16 cellular contexts compared by ENCODE assay signal in the genomic region with DNA sequence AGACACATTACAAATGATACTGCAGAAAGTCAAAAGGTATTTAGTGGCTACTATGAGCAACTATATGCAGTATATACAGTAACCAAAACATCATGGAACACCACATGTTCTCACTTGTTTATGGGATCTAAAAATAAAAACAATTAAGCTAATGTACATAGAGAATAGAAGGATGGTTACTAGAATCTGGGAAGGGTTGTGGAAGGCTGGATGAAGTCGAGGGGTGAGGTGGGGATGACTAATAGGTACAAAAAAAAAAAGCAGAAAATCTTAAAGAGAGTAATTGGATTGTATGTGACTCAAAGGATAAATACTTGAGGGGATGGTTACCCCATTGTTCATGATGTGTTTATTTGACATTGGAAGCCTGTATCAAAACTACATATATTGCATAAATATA.
A peak's percentile ranks its signal among the peaks of the same experiment; 100 is the strongest.
DNase-seq lines count a peak whose midpoint lies in the region; ATAC-seq and TF ChIP-seq lines count a peak whose summit lies in the region.
"Had no signal": no experiment of that assay in that cellular context is flagged by ENCODE, and none has a peak within 500 bp of the region (broad histone marks: within the 10 kb centered on the region; RNA-seq: fewer than 3 reads in every experiment).

No MANE protein-coding gene starts in this region.

- no peak overlapping the region for H3K4me3 ChIP-seq in RWPE2 (ENCODE audit: severe bottlenecking)
- no peak overlapping the region for H3K4me3 ChIP-seq in epithelial cell of esophagus (ENCODE audit: low read length)
- H3K4me3 ChIP-seq: BLaER1, GM12878 had no signal

- H3K27ac ChIP-seq in RWPE2 (ENCODE audit: poor library complexity, severe bottlenecking), result no peak overlapping the region
- H3K27ac ChIP-seq: BLaER1 had no signal

- in situ Hi-C loops in KBM-7 (cut with MboI; ENCODE audit: low pct_unique_long_range_greater_than_20kb, low sequenced_read_pairs), result no loop called here

- H3K36me3 ChIP-seq in RWPE2 (ENCODE audit: low read depth), result no peaks in the 10 kb centered on the region
- H3K36me3 ChIP-seq: BLaER1 had no signal

- H3K27me3 ChIP-seq in RWPE2 (ENCODE audit: insufficient read depth, poor library complexity, severe bottlenecking), result no peaks in the 10 kb centered on the region
- H3K27me3 ChIP-seq: BLaER1 had no signal

- DNase-seq in ELR (ENCODE audit: low read depth) (peak; percentile 42), HT1080 (ENCODE audit: low read depth) (peak; percentile 61), RWPE2 (ENCODE audit: low spot score) (no peak), epithelial cell of esophagus (ENCODE audit: low read depth) (peak; percentile 68), hepatic stellate cell (ENCODE audit: low spot score) (no peak), KBM-7 (no peak)
- DNase-seq: 8988T; AML-193; Caco-2; CD8-positive, alpha-beta memory T cell; DMS53; GOT3; H9 had no signal

- ATAC-seq in RWPE2 (ENCODE audit: low read depth) (peak; percentile 74), GM21737 (IDR thresholded peaks at IDR 0.05; ENCODE audit: unreplicated experiment) (no peak)
- ATAC-seq: GM12878 had no signal

- H3K9me3 ChIP-seq in RWPE2 (ENCODE audit: severe bottlenecking), result no peaks in the 10 kb centered on the region
- H3K9me3 ChIP-seq: BLaER1, Caco-2 had no signal

- TF ChIP-seq CTCF in RWPE2 (IDR thresholded peaks at IDR 0.05; ENCODE audit: poor library complexity, severe bottlenecking) (no peak), epithelial cell of esophagus (IDR thresholded peaks at IDR 0.05; ENCODE audit: insufficient read depth, low read depth, low read length, missing control alignments) (no peak)

- H3K4me1 ChIP-seq in RWPE2 (ENCODE audit: insufficient read depth, poor library complexity, severe bottlenecking), result no peaks in the 10 kb centered on the region
- H3K4me1 ChIP-seq: BLaER1, Caco-2 had no signal

Comparison
In these comparisons a context has a peak if more than half of its experiments do, and no peak if none do; other contexts are left out.
1. DNase-seq: peak in ELR (single experiment), HT1080 (single experiment) and epithelial cell of esophagus (single experiment); none in RWPE2 (single experiment), hepatic stellate cell (single experiment) and KBM-7 (single experiment).